In the genomic region with DNA sequence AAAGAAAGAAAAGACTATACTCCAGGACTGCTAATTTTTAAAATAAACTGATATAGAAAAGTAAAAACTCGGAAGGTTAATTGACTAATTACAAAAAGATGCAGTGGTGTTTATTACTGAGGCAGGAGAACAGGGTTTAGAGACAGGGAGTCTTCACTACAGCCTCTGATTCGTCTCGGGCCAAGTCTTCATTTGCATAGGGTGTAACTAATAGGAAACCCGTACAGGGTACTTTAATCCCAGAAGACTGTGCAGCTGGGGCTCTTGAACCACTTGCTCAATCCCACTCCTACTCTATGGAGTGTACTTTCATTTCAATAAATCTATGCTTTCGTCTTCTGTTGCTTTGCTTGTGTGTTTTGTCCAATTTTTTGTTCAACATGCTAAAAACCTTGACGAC, we compare ENCODE assay signal across 9 cellular contexts. TPM values are rescaled to one million over a fixed set of nuclear protein-coding genes. Genes with fewer than 3 reads are reported as not detected.
A peak's percentile ranks its signal among the peaks of the same experiment; 100 is the strongest.
DNase-seq lines count a peak whose midpoint lies in the region; ATAC-seq and TF ChIP-seq lines count a peak whose summit lies in the region.
"Had no signal": no experiment of that assay in that cellular context is flagged by ENCODE, and none has a peak within 500 bp of the region (broad histone marks: within the 10 kb centered on the region; RNA-seq: fewer than 3 reads in every experiment).

No MANE protein-coding gene starts in this region.

- peak overlapping the region in 2 of 4 donors; percentile 29 to 44 for H3K4me3 Mint-ChIP-seq in CD4-positive, CD25-positive, alpha-beta regulatory T cell
- H3K4me3 Mint-ChIP-seq in nephron progenitor cell, result peak overlapping the region; percentile 24

- DNase-seq in CD4-positive, CD25-positive, alpha-beta regulatory T cell, result no peak
- DNase-seq in NCI-H2227 (lab: John Stamatoyannopoulos, UW; ENCODE audit: unreplicated experiment), result peak; percentile 46
- no peak for DNase-seq in nephron progenitor cell
- DNase-seq in Ammon's horn (ENCODE audit: low spot score), result no peak
- no peak for DNase-seq in NOMO-1 treated with dmso at 0.1 percent for 144 hours (lab: John Stamatoyannopoulos, UW; ENCODE audit: unreplicated experiment)
- DNase-seq: GOT3 had no signal

- H3K4me1 ChIP-seq in CD4-positive, CD25-positive, alpha-beta regulatory T cell (ENCODE audit: control insufficient read depth, insufficient read depth, low read length, poor library complexity, severe bottlenecking), result peaks cover 13% of the 10 kb centered on the region
- no peaks in the 10 kb centered on the region for H3K4me1 ChIP-seq in ectodermal cell (ENCODE audit: control insufficient read depth, insufficient read depth, low read length)

- ATAC-seq in CD4-positive, CD25-positive, alpha-beta regulatory T cell (ENCODE audit: low read depth in 2 of 2), result no peak
- ATAC-seq in GM19035 (IDR thresholded peaks at IDR 0.05; ENCODE audit: unreplicated experiment) (no peak), GM19455 (IDR thresholded peaks at IDR 0.05; ENCODE audit: unreplicated experiment) (no peak)

- no peak for TF ChIP-seq CTCF in nephron progenitor cell (IDR thresholded peaks at IDR 0.05)

- H3K4me1 Mint-ChIP-seq in CD4-positive, CD25-positive, alpha-beta regulatory T cell, result peaks cover 11 to 22% (median 13%) of the 10 kb centered on the region in 4 donors
- H3K4me1 Mint-ChIP-seq in nephron progenitor cell, result peaks cover 13% of the 10 kb centered on the region

- 70 to 76% methylated on average over 6 of the region's 6 CpGs for WGBS in ectodermal cell, 2 experiments

- peaks cover 18% of the 10 kb centered on the region for H3K36me3 Mint-ChIP-seq in CD4-positive, CD25-positive, alpha-beta regulatory T cell
- peaks cover 30% of the 10 kb centered on the region for H3K36me3 Mint-ChIP-seq in nephron progenitor cell (ENCODE audit: low read depth)

- H3K27me3 ChIP-seq in CD4-positive, CD25-positive, alpha-beta regulatory T cell (ENCODE audit: control insufficient read depth, insufficient read depth, low read length), result no peaks in the 10 kb centered on the region
- H3K27me3 ChIP-seq in ectodermal cell (ENCODE audit: control insufficient read depth, insufficient read depth, low read length, poor library complexity, severe bottlenecking), result no peaks in the 10 kb centered on the region

- H3K27me3 Mint-ChIP-seq in CD4-positive, CD25-positive, alpha-beta regulatory T cell, result no peaks in the 10 kb centered on the region
- peaks cover 3% of the 10 kb centered on the region for H3K27me3 Mint-ChIP-seq in nephron progenitor cell (ENCODE audit: low read depth, poor library complexity)

- peaks cover 48% of the 10 kb centered on the region for H3K36me3 ChIP-seq in CD4-positive, CD25-positive, alpha-beta regulatory T cell (ENCODE audit: control insufficient read depth, insufficient read depth, low read length)
- peaks cover 17% of the 10 kb centered on the region for H3K36me3 ChIP-seq in ectodermal cell (ENCODE audit: control insufficient read depth, insufficient read depth, low read length)

- H3K9me3 Mint-ChIP-seq in CD4-positive, CD25-positive, alpha-beta regulatory T cell, result no peaks in the 10 kb centered on the region
- no peaks in the 10 kb centered on the region for H3K9me3 Mint-ChIP-seq in nephron progenitor cell

- H3K27ac Mint-ChIP-seq in CD4-positive, CD25-positive, alpha-beta regulatory T cell, result peak overlapping the region in 2 of 3 donors; percentile 10 to 72
- H3K27ac Mint-ChIP-seq in nephron progenitor cell, result no peak overlapping the region

- H3K27ac ChIP-seq in CD4-positive, CD25-positive, alpha-beta regulatory T cell (ENCODE audit: insufficient read depth, low read length, poor library complexity, severe bottlenecking), result peak overlapping the region; percentile 1
- peak overlapping the region; percentile 4 for H3K27ac ChIP-seq in ectodermal cell (ENCODE audit: insufficient read depth, low read depth, low read length, poor library complexity, severe bottlenecking)

- H3K4me3 ChIP-seq in CD4-positive, CD25-positive, alpha-beta regulatory T cell (ENCODE audit: low read depth, low read length), result no peak overlapping the region
- H3K4me3 ChIP-seq in ectodermal cell (ENCODE audit: insufficient read depth, low read depth, low read length), result no peak overlapping the region

- H3K9me3 ChIP-seq in CD4-positive, CD25-positive, alpha-beta regulatory T cell (ENCODE audit: control insufficient read depth in 2 of 2, low read length in 2 of 2), result no peaks in the 10 kb centered on the region
- H3K9me3 ChIP-seq in ectodermal cell (ENCODE audit: control insufficient read depth, low read length), result no peaks in the 10 kb centered on the region

RNA-seq across cellular contexts. Expression of a gene that starts 8.2 kb away (rescaled TPM):
- 65.5 TPM for total RNA-seq in CD4-positive, CD25-positive, alpha-beta regulatory T cell
- 100 to 1,000 TPM; 139 to 207 (median 171) TPM for polyA plus RNA-seq in CD4-positive, CD25-positive, alpha-beta regulatory T cell
- polyA plus RNA-seq in ectodermal cell (2013, experiment 1 of 4), result 61.7 TPM
- polyA plus RNA-seq in ectodermal cell (2013, experiment 2 of 4), result 52.3 TPM
- 68.3 TPM for polyA plus RNA-seq in ectodermal cell (2013, experiment 3 of 4)
- 77.8 TPM for polyA plus RNA-seq in ectodermal cell (2013, experiment 4 of 4)

RNA-seq across cellular contexts. Expression of a gene that starts 33.9 kb away (rescaled TPM):
- 41.7 TPM for total RNA-seq in CD4-positive, CD25-positive, alpha-beta regulatory T cell
- 10 to 100 TPM; 29.7 to 33.8 (median 31.6) TPM for polyA plus RNA-seq in CD4-positive, CD25-positive, alpha-beta regulatory T cell
- polyA plus RNA-seq in ectodermal cell (2013, experiment 1 of 4), result 44.2 TPM
- 50.7 TPM for polyA plus RNA-seq in ectodermal cell (2013, experiment 2 of 4)
- 39.1 TPM for polyA plus RNA-seq in ectodermal cell (2013, experiment 3 of 4)
- polyA plus RNA-seq in ectodermal cell (2013, experiment 4 of 4), result 40.5 TPM
